ENCODE assay signal across 1 cellular context in the genomic region with DNA sequence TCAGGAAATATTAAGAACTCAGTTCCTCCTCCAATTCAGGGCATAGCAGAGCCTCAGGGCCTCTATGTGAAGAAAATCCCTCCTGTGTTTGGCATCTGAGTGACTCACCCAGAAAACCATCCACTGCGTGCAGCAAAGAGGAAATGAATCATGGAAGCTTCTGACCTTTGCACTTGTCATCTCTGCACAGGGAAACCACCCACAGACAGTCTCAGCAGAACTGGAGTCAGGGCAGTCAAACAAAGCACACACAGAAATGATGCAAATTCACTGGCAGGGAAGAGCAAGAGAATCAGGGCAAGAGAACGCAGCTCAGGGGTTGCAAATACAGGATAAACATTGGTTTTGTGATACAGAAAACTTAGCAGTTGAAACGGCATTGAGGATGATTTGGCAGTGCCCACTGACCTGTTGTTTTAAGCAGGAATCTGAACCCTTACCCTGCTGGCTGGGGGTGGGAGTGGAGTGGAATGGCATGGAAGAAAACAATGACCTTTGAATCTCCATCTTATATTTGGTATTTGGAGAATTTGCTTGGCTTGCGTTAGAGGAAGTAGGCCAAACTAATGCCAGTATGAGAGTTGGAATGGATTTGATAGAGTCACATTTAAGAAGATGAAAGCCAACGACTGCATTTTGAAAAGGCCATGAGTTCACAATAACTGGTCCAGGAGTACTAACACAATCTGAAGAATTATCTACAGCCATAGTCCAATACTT.
TF ChIP-seq lines count a peak whose summit lies in the region.

No MANE protein-coding gene starts in this region.

TF ChIP-seq in HepG2, 621 proteins besides CTCF, POLR2A, EP300 and RAD21 (continued from another document and continues in another):
- TF ChIP-seq, protein P1, sequence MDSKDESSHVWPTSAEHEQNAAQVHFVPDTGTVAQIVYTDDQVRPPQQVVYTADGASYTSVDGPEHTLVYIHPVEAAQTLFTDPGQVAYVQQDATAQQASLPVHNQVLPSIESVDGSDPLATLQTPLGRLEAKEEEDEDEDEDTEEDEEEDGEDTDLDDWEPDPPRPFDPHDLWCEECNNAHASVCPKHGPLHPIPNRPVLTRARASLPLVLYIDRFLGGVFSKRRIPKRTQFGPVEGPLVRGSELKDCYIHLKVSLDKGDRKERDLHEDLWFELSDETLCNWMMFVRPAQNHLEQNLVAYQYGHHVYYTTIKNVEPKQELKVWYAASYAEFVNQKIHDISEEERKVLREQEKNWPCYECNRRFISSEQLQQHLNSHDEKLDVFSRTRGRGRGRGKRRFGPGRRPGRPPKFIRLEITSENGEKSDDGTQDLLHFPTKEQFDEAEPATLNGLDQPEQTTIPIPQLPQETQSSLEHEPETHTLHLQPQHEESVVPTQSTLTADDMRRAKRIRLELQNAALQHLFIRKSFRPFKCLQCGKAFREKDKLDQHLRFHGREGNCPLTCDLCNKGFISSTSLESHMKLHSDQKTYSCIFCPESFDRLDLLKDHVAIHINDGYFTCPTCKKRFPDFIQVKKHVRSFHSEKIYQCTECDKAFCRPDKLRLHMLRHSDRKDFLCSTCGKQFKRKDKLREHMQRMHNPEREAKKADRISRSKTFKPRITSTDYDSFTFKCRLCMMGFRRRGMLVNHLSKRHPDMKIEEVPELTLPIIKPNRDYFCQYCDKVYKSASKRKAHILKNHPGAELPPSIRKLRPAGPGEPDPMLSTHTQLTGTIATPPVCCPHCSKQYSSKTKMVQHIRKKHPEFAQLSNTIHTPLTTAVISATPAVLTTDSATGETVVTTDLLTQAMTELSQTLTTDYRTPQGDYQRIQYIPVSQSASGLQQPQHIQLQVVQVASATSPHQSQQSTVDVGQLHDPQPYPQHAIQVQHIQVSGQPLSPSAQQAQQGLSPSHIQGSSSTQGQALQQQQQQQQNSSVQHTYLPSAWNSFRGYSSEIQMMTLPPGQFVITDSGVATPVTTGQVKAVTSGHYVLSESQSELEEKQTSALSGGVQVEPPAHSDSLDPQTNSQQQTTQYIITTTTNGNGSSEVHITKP (CRISPR knock-in tag; IDR thresholded peaks at IDR 0.05; ENCODE audit: low read depth) = peak; percentile 65; the same call in 1 of the 2 replicates
- TF ChIP-seq ASH2L (IDR thresholded peaks at IDR 0.05; ENCODE audit: insufficient read length, low read depth, low read length) = peak; percentile 98
- no peak for TF ChIP-seq ZFP37 (CRISPR knock-in tag; IDR thresholded peaks at IDR 0.05; ENCODE audit: borderline replicate concordance)
- TF ChIP-seq ZNF841 (CRISPR knock-in tag; IDR thresholded peaks at IDR 0.05; ENCODE audit: borderline replicate concordance) = no peak
- no peak for TF ChIP-seq ZNF530 (CRISPR knock-in tag; IDR thresholded peaks at IDR 0.05; ENCODE audit: low read depth)
- TF ChIP-seq, protein P2, sequence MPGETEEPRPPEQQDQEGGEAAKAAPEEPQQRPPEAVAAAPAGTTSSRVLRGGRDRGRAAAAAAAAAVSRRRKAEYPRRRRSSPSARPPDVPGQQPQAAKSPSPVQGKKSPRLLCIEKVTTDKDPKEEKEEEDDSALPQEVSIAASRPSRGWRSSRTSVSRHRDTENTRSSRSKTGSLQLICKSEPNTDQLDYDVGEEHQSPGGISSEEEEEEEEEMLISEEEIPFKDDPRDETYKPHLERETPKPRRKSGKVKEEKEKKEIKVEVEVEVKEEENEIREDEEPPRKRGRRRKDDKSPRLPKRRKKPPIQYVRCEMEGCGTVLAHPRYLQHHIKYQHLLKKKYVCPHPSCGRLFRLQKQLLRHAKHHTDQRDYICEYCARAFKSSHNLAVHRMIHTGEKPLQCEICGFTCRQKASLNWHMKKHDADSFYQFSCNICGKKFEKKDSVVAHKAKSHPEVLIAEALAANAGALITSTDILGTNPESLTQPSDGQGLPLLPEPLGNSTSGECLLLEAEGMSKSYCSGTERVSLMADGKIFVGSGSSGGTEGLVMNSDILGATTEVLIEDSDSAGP (CRISPR knock-in tag; IDR thresholded peaks at IDR 0.05; ENCODE audit: borderline replicate concordance) = peak; percentile 22; the same call in 1 of the 2 replicates
- TF ChIP-seq, protein P3, sequence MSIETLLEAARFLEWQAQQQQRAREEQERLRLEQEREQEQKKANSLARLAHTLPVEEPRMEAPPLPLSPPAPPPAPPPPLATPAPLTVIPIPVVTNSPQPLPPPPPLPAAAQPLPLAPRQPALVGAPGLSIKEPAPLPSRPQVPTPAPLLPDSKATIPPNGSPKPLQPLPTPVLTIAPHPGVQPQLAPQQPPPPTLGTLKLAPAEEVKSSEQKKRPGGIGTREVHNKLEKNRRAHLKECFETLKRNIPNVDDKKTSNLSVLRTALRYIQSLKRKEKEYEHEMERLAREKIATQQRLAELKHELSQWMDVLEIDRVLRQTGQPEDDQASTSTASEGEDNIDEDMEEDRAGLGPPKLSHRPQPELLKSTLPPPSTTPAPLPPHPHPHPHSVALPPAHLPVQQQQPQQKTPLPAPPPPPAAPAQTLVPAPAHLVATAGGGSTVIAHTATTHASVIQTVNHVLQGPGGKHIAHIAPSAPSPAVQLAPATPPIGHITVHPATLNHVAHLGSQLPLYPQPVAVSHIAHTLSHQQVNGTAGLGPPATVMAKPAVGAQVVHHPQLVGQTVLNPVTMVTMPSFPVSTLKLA (IDR thresholded peaks at IDR 0.05) = peak; percentile 30; the same call in 1 of the 2 replicates
- peak; percentile 87 for TF ChIP-seq ZMYM4 (CRISPR knock-in tag; IDR thresholded peaks at IDR 0.05)
- TF ChIP-seq ATF1 (CRISPR knock-in tag; IDR thresholded peaks at IDR 0.05) = peak; percentile 54; the same call in 1 of the 2 replicates
- TF ChIP-seq ZNF761 (CRISPR knock-in tag; conservative IDR thresholded peaks at IDR 0.05) = peak; percentile 53; the same call in 1 of the 2 replicates
- no peak for TF ChIP-seq MTF2 (CRISPR knock-in tag; IDR thresholded peaks at IDR 0.05; ENCODE audit: borderline replicate concordance)
- TF ChIP-seq SRSF1 (optimal IDR thresholded peaks at IDR 0.05; ENCODE audit: low read depth, low read length) = no peak
- TF ChIP-seq ZNF264 (CRISPR knock-in tag; IDR thresholded peaks at IDR 0.05) = peak; percentile 77; the same call in 1 of the 2 replicates
- TF ChIP-seq, protein P4, sequence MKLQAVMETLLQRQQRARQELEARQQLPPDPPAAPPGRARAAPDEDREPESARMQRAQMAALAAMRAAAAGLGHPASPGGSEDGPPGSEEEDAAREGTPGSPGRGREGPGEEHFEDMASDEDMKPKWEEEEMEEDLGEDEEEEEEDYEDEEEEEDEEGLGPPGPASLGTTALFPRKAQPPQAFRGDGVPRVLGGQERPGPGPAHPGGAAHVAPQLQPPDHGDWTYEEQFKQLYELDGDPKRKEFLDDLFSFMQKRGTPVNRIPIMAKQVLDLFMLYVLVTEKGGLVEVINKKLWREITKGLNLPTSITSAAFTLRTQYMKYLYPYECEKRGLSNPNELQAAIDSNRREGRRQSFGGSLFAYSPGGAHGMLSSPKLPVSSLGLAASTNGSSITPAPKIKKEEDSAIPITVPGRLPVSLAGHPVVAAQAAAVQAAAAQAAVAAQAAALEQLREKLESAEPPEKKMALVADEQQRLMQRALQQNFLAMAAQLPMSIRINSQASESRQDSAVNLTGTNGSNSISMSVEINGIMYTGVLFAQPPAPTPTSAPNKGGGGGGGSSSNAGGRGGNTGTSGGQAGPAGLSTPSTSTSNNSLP (IDR thresholded peaks at IDR 0.05; ENCODE audit: low read depth, low read length) = peak; percentile 73
- TF ChIP-seq SALL2 (CRISPR knock-in tag; IDR thresholded peaks at IDR 0.05) = peak; percentile 73
- TF ChIP-seq ZNF224 (CRISPR knock-in tag; IDR thresholded peaks at IDR 0.05) = no peak
- no peak; the same call in 1 of the 2 replicates for TF ChIP-seq ZNF460 (CRISPR knock-in tag; IDR thresholded peaks at IDR 0.05; ENCODE audit: borderline replicate concordance)
- TF ChIP-seq, protein P5, sequence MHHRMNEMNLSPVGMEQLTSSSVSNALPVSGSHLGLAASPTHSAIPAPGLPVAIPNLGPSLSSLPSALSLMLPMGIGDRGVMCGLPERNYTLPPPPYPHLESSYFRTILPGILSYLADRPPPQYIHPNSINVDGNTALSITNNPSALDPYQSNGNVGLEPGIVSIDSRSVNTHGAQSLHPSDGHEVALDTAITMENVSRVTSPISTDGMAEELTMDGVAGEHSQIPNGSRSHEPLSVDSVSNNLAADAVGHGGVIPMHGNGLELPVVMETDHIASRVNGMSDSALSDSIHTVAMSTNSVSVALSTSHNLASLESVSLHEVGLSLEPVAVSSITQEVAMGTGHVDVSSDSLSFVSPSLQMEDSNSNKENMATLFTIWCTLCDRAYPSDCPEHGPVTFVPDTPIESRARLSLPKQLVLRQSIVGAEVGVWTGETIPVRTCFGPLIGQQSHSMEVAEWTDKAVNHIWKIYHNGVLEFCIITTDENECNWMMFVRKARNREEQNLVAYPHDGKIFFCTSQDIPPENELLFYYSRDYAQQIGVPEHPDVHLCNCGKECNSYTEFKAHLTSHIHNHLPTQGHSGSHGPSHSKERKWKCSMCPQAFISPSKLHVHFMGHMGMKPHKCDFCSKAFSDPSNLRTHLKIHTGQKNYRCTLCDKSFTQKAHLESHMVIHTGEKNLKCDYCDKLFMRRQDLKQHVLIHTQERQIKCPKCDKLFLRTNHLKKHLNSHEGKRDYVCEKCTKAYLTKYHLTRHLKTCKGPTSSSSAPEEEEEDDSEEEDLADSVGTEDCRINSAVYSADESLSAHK (CRISPR knock-in tag; IDR thresholded peaks at IDR 0.05; ENCODE audit: borderline replicate concordance) = no peak
- no peak for TF ChIP-seq ZNF317 (CRISPR knock-in tag; IDR thresholded peaks at IDR 0.05)
- no peak for TF ChIP-seq ZNF616 (CRISPR knock-in tag; IDR thresholded peaks at IDR 0.05; ENCODE audit: low read depth)
- TF ChIP-seq, protein P6, sequence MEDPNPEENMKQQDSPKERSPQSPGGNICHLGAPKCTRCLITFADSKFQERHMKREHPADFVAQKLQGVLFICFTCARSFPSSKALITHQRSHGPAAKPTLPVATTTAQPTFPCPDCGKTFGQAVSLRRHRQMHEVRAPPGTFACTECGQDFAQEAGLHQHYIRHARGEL (CRISPR knock-in tag; IDR thresholded peaks at IDR 0.05) = no peak
- TF ChIP-seq, protein P7, sequence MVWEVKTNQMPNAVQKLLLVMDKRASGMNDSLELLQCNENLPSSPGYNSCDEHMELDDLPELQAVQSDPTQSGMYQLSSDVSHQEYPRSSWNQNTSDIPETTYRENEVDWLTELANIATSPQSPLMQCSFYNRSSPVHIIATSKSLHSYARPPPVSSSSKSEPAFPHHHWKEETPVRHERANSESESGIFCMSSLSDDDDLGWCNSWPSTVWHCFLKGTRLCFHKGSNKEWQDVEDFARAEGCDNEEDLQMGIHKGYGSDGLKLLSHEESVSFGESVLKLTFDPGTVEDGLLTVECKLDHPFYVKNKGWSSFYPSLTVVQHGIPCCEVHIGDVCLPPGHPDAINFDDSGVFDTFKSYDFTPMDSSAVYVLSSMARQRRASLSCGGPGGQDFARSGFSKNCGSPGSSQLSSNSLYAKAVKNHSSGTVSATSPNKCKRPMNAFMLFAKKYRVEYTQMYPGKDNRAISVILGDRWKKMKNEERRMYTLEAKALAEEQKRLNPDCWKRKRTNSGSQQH (CRISPR knock-in tag; IDR thresholded peaks at IDR 0.05; ENCODE audit: low read depth) = peak; percentile 40; the same call in 1 of the 2 replicates
- peak; percentile 98 for TF ChIP-seq CBX5 (CRISPR knock-in tag; IDR thresholded peaks at IDR 0.05; ENCODE audit: borderline replicate concordance)
- TF ChIP-seq ZNF33A (CRISPR knock-in tag; IDR thresholded peaks at IDR 0.05; ENCODE audit: borderline replicate concordance) = no peak; the same call in 1 of the 2 replicates
- TF ChIP-seq ZBTB3 (CRISPR knock-in tag; IDR thresholded peaks at IDR 0.05; ENCODE audit: borderline replicate concordance, low read depth) = no peak; the same call in 1 of the 2 replicates
- TF ChIP-seq RFX5 (IDR thresholded peaks at IDR 0.05; ENCODE audit: low read depth, low read length) = no peak
- peak; percentile 98 for TF ChIP-seq NFKBIZ (CRISPR knock-in tag; IDR thresholded peaks at IDR 0.05)
- peak; percentile 52 for TF ChIP-seq ZNF350 (CRISPR knock-in tag; IDR thresholded peaks at IDR 0.05; ENCODE audit: borderline replicate concordance, low read depth)
- no peak for TF ChIP-seq ZFP36L2 (CRISPR knock-in tag; IDR thresholded peaks at IDR 0.05)
- peak; percentile 71 for TF ChIP-seq MED8 (CRISPR knock-in tag; IDR thresholded peaks at IDR 0.05; ENCODE audit: insufficient replicate concordance)
- no peak for TF ChIP-seq NFYB (CRISPR knock-in tag; IDR thresholded peaks at IDR 0.05)
- TF ChIP-seq GATAD2A (CRISPR knock-in tag; IDR thresholded peaks at IDR 0.05) = peak; percentile 95
- TF ChIP-seq NCOR1 (IDR thresholded peaks at IDR 0.05; ENCODE audit: borderline replicate concordance, low read length) = peak; percentile 89; the same call in 1 of the 2 replicates
- TF ChIP-seq, protein P8, sequence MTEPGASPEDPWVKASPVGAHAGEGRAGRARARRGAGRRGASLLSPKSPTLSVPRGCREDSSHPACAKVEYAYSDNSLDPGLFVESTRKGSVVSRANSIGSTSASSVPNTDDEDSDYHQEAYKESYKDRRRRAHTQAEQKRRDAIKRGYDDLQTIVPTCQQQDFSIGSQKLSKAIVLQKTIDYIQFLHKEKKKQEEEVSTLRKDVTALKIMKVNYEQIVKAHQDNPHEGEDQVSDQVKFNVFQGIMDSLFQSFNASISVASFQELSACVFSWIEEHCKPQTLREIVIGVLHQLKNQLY (CRISPR knock-in tag; IDR thresholded peaks at IDR 0.05) = peak; percentile 86
- TF ChIP-seq, protein P9, sequence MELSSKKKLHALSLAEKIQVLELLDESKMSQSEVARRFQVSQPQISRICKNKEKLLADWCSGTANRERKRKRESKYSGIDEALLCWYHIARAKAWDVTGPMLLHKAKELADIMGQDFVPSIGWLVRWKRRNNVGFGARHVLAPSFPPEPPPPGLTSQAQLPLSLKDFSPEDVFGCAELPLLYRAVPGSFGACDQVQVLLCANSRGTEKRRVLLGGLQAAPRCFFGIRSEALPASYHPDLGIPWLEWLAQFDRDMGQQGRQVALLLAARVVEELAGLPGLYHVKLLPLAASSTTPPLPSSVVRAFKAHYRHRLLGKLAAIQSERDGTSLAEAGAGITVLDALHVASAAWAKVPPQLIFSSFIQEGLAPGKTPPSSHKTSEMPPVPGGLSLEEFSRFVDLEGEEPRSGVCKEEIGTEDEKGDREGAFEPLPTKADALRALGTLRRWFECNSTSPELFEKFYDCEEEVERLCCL (CRISPR knock-in tag; IDR thresholded peaks at IDR 0.05; ENCODE audit: borderline replicate concordance) = no peak
- no peak for TF ChIP-seq EED (CRISPR knock-in tag; IDR thresholded peaks at IDR 0.05)
- TF ChIP-seq, protein P10, sequence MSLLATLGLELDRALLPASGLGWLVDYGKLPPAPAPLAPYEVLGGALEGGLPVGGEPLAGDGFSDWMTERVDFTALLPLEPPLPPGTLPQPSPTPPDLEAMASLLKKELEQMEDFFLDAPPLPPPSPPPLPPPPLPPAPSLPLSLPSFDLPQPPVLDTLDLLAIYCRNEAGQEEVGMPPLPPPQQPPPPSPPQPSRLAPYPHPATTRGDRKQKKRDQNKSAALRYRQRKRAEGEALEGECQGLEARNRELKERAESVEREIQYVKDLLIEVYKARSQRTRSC (CRISPR knock-in tag; IDR thresholded peaks at IDR 0.05; ENCODE audit: low read depth) = no peak
- no peak; the same call in 1 of the 2 replicates for TF ChIP-seq ZNF615 (CRISPR knock-in tag; IDR thresholded peaks at IDR 0.05; ENCODE audit: borderline replicate concordance)
- no peak for TF ChIP-seq RNF2 (conservative IDR thresholded peaks at IDR 0.05; ENCODE audit: low read depth)
